In the genomic region with DNA sequence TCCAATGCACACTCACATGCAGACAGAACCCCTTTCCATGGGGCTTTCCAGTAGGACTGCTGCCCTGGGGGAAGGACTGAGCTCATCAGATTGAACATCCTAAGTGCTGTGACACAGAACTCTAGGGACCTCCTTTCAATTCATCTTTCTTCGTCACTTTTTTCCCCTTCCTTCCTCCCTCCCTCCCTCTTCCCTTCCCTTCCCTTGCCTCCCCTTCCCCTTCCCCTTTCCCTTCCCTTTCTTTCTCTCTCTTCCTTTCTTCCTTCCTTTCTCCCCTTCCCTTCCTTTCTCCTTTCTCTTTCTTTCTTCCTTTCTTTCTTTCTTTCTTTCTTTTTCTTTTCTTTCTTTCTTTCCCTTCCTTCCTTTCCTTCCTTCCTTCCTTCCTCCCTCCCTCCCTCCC, we compare ENCODE assay signal across 29 cellular contexts. TPM values are rescaled to one million over a fixed set of nuclear protein-coding genes. Genes with fewer than 3 reads are reported as not detected.
"Had no signal": no experiment of that assay in that cellular context is flagged by ENCODE, and none has a peak within 500 bp of the region (broad histone marks: within the 10 kb centered on the region; RNA-seq: fewer than 3 reads in every experiment).

No MANE protein-coding gene starts in this region.

- H3K27me3 ChIP-seq: neutrophil, pancreas, thyroid gland, tibial nerve, upper lobe of left lung, vagina had no signal

- H3K36me3 ChIP-seq: neutrophil, pancreas, spleen, thoracic aorta, thyroid gland, tibial nerve, upper lobe of left lung, vagina had no signal

- H3K4me1 ChIP-seq: psoas muscle, spleen, thyroid gland, tibial nerve, upper lobe of left lung, vagina had no signal

- H3K27ac ChIP-seq: neutrophil, pancreas, psoas muscle, skin epidermis, spleen, thoracic aorta, thyroid gland, tibial nerve, upper lobe of left lung, vagina had no signal

- H3K27me3 Mint-ChIP-seq: stimulated activated naive CD8-positive, alpha-beta T cell treated with anti-CD3 and anti-CD28 coated beads, Interleukin-15, amount 100 ng/mL, for 72 hours had no signal

- ATAC-seq: naive thymus-derived CD8-positive, alpha-beta T cell; natural killer cell treated with Interleukin-12 subunit alpha and Interleukin-12 subunit beta and Interleukin-15 and Interleukin-18, amount 100 ng/mL, for 72 hours; psoas muscle; right cardiac atrium; sciatic nerve; stimulated activated memory B cell treated with anti-CD40 and anti-IgM and Interleukin-4, amounts not matched to agents 10 μg/mL and 1 μg/mL and 100 μg/mL, for 72 hours; stimulated activated naive CD8-positive, alpha-beta T cell treated with anti-CD3 and anti-CD28 coated beads, Interleukin-15, amount 100 ng/mL, for 72 hours; stimulated activated naive CD8-positive, alpha-beta T cell treated with anti-CD3 and anti-CD28 coated beads, Interleukin-15, Interleukin-2, amounts not matched to agents 100 U/mL and 50 U/mL, for 24 hours had no signal

- H3K36me3 Mint-ChIP-seq: naive thymus-derived CD8-positive, alpha-beta T cell; natural killer cell treated with Interleukin-12 subunit alpha and Interleukin-12 subunit beta and Interleukin-15 and Interleukin-18, amount 100 ng/mL, for 72 hours; stimulated activated memory B cell treated with anti-CD40 and anti-IgM and Interleukin-4, amounts not matched to agents 10 μg/mL and 1 μg/mL and 100 μg/mL, for 72 hours had no signal

- H3K4me2 ChIP-seq: smooth muscle cell had no signal

- DNase-seq: naive thymus-derived CD8-positive, alpha-beta T cell; nephron progenitor cell; nucleus accumbens; pancreas; psoas muscle; right cardiac atrium; spleen; stimulated activated CD4-positive, alpha-beta T cell treated with anti-CD3 and anti-CD28 coated beads, Interleukin-12 subunit alpha, Interleukin-12 subunit beta, amount 100 ng/mL, for 4 hours; stimulated activated CD4-positive, alpha-beta T cell treated with anti-CD3 and anti-CD28 coated beads, Interleukin-1b, Interleukin-23, amount 100 ng/mL, for 48 hours; stimulated activated CD4-positive, alpha-beta T cell treated with anti-CD3 and anti-CD28 coated beads, Interleukin-4, amount 100 ng/mL, for 1 hour; stimulated activated CD4-positive, alpha-beta T cell treated with anti-CD3 and anti-CD28 coated beads, Interleukin-4, amount 100 ng/mL, for 4 hours; stimulated activated CD8-positive, alpha-beta memory T cell treated with anti-CD3 and anti-CD28 coated beads, Interleukin-4, amount 100 ng/mL, for 48 hours; stimulated activated naive CD4-positive, alpha-beta T cell; stimulated activated naive CD8-positive, alpha-beta T cell treated with anti-CD3 and anti-CD28 coated beads, Interleukin-15, amount 100 ng/mL, for 72 hours; stimulated activated naive CD8-positive, alpha-beta T cell treated with anti-CD3 and anti-CD28 coated beads, Interleukin-15, Interleukin-2, amounts not matched to agents 100 U/mL and 50 U/mL, for 24 hours; thyroid gland; trophoblast cell; upper lobe of left lung had no signal

- H3K9me3 ChIP-seq: neutrophil, pancreas, psoas muscle, spleen, thoracic aorta, thyroid gland, tibial nerve, upper lobe of left lung, vagina had no signal

- H3K4me3 Mint-ChIP-seq: naive thymus-derived CD8-positive, alpha-beta T cell; natural killer cell treated with Interleukin-12 subunit alpha and Interleukin-12 subunit beta and Interleukin-15 and Interleukin-18, amount 100 ng/mL, for 72 hours; nephron progenitor cell; neural crest cell; stimulated activated memory B cell treated with anti-CD40 and anti-IgM and Interleukin-4, amounts not matched to agents 10 μg/mL and 1 μg/mL and 100 μg/mL, for 72 hours; stimulated activated naive CD8-positive, alpha-beta T cell treated with anti-CD3 and anti-CD28 coated beads, Interleukin-15, amount 100 ng/mL, for 72 hours had no signal

- H3K27ac Mint-ChIP-seq: natural killer cell treated with Interleukin-12 subunit alpha and Interleukin-12 subunit beta and Interleukin-15 and Interleukin-18, amount 100 ng/mL, for 72 hours; nephron progenitor cell; stimulated activated memory B cell treated with anti-CD40 and anti-IgM and Interleukin-4, amounts not matched to agents 10 μg/mL and 1 μg/mL and 100 μg/mL, for 72 hours had no signal

- H3K4me3 ChIP-seq: pancreas, psoas muscle, skin epidermis, smooth muscle cell, spleen, thoracic aorta, thyroid gland, tibial nerve, upper lobe of left lung, vagina had no signal

- H3K9me3 Mint-ChIP-seq: naive thymus-derived CD8-positive, alpha-beta T cell; natural killer cell treated with Interleukin-12 subunit alpha and Interleukin-12 subunit beta and Interleukin-15 and Interleukin-18, amount 100 ng/mL, for 72 hours; nephron progenitor cell; neural crest cell; stimulated activated memory B cell treated with anti-CD40 and anti-IgM and Interleukin-4, amounts not matched to agents 10 μg/mL and 1 μg/mL and 100 μg/mL, for 72 hours; stimulated activated naive CD8-positive, alpha-beta T cell treated with anti-CD3 and anti-CD28 coated beads, Interleukin-15, amount 100 ng/mL, for 72 hours had no signal

- H3K4me1 Mint-ChIP-seq: naive thymus-derived CD8-positive, alpha-beta T cell; nephron progenitor cell; neural crest cell; stimulated activated memory B cell treated with anti-CD40 and anti-IgM and Interleukin-4, amounts not matched to agents 10 μg/mL and 1 μg/mL and 100 μg/mL, for 72 hours; stimulated activated naive CD8-positive, alpha-beta T cell treated with anti-CD3 and anti-CD28 coated beads, Interleukin-15, amount 100 ng/mL, for 72 hours had no signal

- FAIRE-seq: pancreas, urothelium cell line had no signal

RNA-seq across cellular contexts. Expression of gene GATA6, which starts 39.6 kb away (rescaled TPM):
- total RNA-seq: natural killer cell treated with Interleukin-12 subunit alpha and Interleukin-12 subunit beta and Interleukin-15 and Interleukin-18, amount 100 ng/mL, for 72 hours; neural crest cell had no signal
